In the genomic region with DNA sequence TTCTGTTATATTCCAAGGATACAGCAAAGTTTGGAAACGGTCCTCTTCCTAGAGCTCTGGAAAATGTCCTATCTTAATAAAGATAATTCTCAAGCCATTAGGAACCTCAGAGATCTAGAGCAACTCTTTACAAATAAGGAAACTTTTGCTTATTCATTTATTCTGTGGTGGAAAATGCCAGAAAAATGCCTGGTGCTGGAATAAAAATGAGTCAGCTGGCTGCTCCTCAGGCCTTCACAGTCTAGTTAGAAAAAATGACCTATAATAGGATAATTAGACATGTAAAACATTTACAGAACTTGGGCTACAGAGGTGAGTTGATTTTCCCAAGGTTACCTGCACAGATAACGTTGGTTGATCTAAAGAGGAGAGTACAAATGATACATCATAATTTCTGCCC, we compare ENCODE assay signal across 12 cellular contexts.
"Had no signal": no experiment of that assay in that cellular context is flagged by ENCODE, and none has a peak within 500 bp of the region (broad histone marks: within the 10 kb centered on the region; RNA-seq: fewer than 3 reads in every experiment).

No MANE protein-coding gene starts in this region.

- H3K9me3 ChIP-seq: esophagus muscularis mucosa, suprapubic skin, upper lobe of right lung had no signal

- DNase-seq: activated CD4-positive, alpha-beta T cell treated with anti-CD3 and anti-CD28 coated beads for 48 hours; activated CD8-positive, alpha-beta memory T cell treated with anti-CD3 and anti-CD28 coated beads, Interleukin-2, amount 50 U/mL, for 48 hours; activated CD8-positive, alpha-beta T cell treated with anti-CD3 and anti-CD28 coated beads, Interleukin-2, amount 10 ng/mL, durations not matched to agents 7 days and 5 days; activated naive CD4-positive, alpha-beta T cell treated with Interleukin-2 at 50 U/mL for 16 hours; activated naive CD8-positive, alpha-beta T cell treated with anti-CD3 and anti-CD28 coated beads, Interleukin-2, amount 50 U/mL, for 24 hours; kidney glomerular epithelial cell; stimulated activated CD4-positive, alpha-beta T cell treated with anti-CD3 and anti-CD28 coated beads, Interleukin-2, amount 100 ng/mL, for 48 hours; stimulated activated naive CD4-positive, alpha-beta T cell treated with Interleukin-2 at 50 U/mL for 16 hours; T-helper 1 cell; upper lobe of right lung had no signal

- H3K27me3 ChIP-seq: esophagus muscularis mucosa, suprapubic skin, upper lobe of right lung had no signal

- H3K27ac ChIP-seq: esophagus muscularis mucosa, suprapubic skin, upper lobe of right lung had no signal

- H3K4me3 ChIP-seq: esophagus muscularis mucosa, suprapubic skin, upper lobe of right lung had no signal

- H3K36me3 ChIP-seq: esophagus muscularis mucosa, suprapubic skin, upper lobe of right lung had no signal

- H3K4me1 ChIP-seq: esophagus muscularis mucosa, suprapubic skin, upper lobe of right lung had no signal
